In genomic region chr10:36188461-36188860, GRCh38 we compare ENCODE assay signal across 19 cellular contexts.
A peak's percentile ranks its signal among the peaks of the same experiment; 100 is the strongest.
DNase-seq lines count a peak whose midpoint lies in the region; ATAC-seq and TF ChIP-seq lines count a peak whose summit lies in the region.
"Had no signal": no experiment of that assay in that cellular context is flagged by ENCODE, and none has a peak within 500 bp of the region (broad histone marks: within the 10 kb centered on the region; RNA-seq: fewer than 3 reads in every experiment).

No MANE protein-coding gene starts in this region.

- H3K27me3 Mint-ChIP-seq in nephron (ENCODE audit: low read depth), result peaks cover 3% of the 10 kb centered on the region
- no peaks in the 10 kb centered on the region for H3K27me3 Mint-ChIP-seq in natural killer cell (ENCODE audit: low read depth in 2 of 2)
- H3K27me3 Mint-ChIP-seq: activated CD4-positive, alpha-beta memory T cell treated with anti-CD3 and anti-CD28 coated beads, Interleukin-2, amount 10 ng/mL, durations not matched to agents 7 days and 5 days; activated naive CD8-positive, alpha-beta T cell; stimulated activated naive CD8-positive, alpha-beta T cell treated with anti-CD3 and anti-CD28 coated beads, Interleukin-15, Interleukin-2, amounts not matched to agents 100 ng/mL and 50 ng/mL, for 24 hours had no signal

- H3K4me1 Mint-ChIP-seq in nephron, result peaks cover 41% of the 10 kb centered on the region
- H3K4me1 Mint-ChIP-seq in natural killer cell, result no peaks in the 10 kb centered on the region
- H3K4me1 Mint-ChIP-seq: activated CD4-positive, alpha-beta memory T cell treated with anti-CD3 and anti-CD28 coated beads, Interleukin-2, amount 10 ng/mL, durations not matched to agents 7 days and 5 days had no signal

- H3K9me3 Mint-ChIP-seq in nephron (peaks cover 36% of the 10 kb centered on the region), natural killer cell (peaks cover 16 to 18% of the 10 kb centered on the region in 2 donors)

- TF ChIP-seq CTCF in cardiac fibroblast (IDR thresholded peaks at IDR 0.05; ENCODE audit: low read depth, low read length) (no peak), nephron (IDR thresholded peaks at IDR 0.05; ENCODE audit: unreplicated experiment in 3 of 3) (no peak), natural killer cell (IDR thresholded peaks at IDR 0.05) (no peak)

- no peak overlapping the region for H3K4me3 ChIP-seq in cardiac fibroblast (replicated peaks in 1 of 2; ENCODE audit: low read depth in 2 of 2, low read length in 2 of 2)
- H3K4me3 ChIP-seq: uterus had no signal

- DNase-seq in Right ventricle myocardium superior (no peak), cardiac septum (ENCODE audit: low spot score) (no peak), cardiac fibroblast (ENCODE audit: low read depth in 2 of 2) (peak; percentile 26 to 34), NCI-H2227 (lab: John Stamatoyannopoulos, UW; ENCODE audit: unreplicated experiment) (no peak), natural killer cell (no peak)
- DNase-seq: activated CD4-positive, alpha-beta memory T cell treated with anti-CD3 and anti-CD28 coated beads, Interleukin-2, amount 10 ng/mL, durations not matched to agents 7 days and 5 days; activated T-cell treated with anti-CD3 and anti-CD28 coated beads, Interleukin-2, amount 50 U/mL, for 4 hours; caudate nucleus; CD8-positive, alpha-beta T cell; effector CD4-positive, alpha-beta T cell; NCI-H524; posterior cingulate gyrus; stimulated activated CD4-positive, alpha-beta T cell treated with anti-CD3 and anti-CD28 coated beads, Interleukin-15, amount 100 ng/mL, for 24 hours had no signal

- H3K27ac Mint-ChIP-seq in nephron (peak overlapping the region; percentile 73 to 89 (median 87)), natural killer cell (no peak overlapping the region)
- H3K27ac Mint-ChIP-seq: activated CD4-positive, alpha-beta memory T cell treated with anti-CD3 and anti-CD28 coated beads, Interleukin-2, amount 10 ng/mL, durations not matched to agents 7 days and 5 days; activated naive CD8-positive, alpha-beta T cell; CD8-positive, alpha-beta T cell; stimulated activated naive CD8-positive, alpha-beta T cell treated with anti-CD3 and anti-CD28 coated beads, Interleukin-15, Interleukin-2, amounts not matched to agents 100 ng/mL and 50 ng/mL, for 24 hours had no signal

- H3K36me3 Mint-ChIP-seq in nephron (ENCODE audit: low read depth) (peaks cover 20% of the 10 kb centered on the region), natural killer cell (no peaks in the 10 kb centered on the region)
- H3K36me3 Mint-ChIP-seq: CD8-positive, alpha-beta T cell had no signal

- ATAC-seq in Right ventricle myocardium superior (ENCODE audit: poor library complexity), result peak; percentile 47
- ATAC-seq in GM19324 (IDR thresholded peaks at IDR 0.05; ENCODE audit: low FRiP score, unreplicated experiment), result no peak
- ATAC-seq in HG03175 (IDR thresholded peaks at IDR 0.05; ENCODE audit: unreplicated experiment), result no peak
- no peak for ATAC-seq in natural killer cell
- ATAC-seq: activated T-cell treated with anti-CD3 and anti-CD28 coated beads, Interleukin-2, amount 50 U/mL, for 4 hours; CD8-positive, alpha-beta T cell had no signal

- H3K4me3 Mint-ChIP-seq in nephron (no peak overlapping the region), natural killer cell (no peak overlapping the region)
- H3K4me3 Mint-ChIP-seq: activated CD4-positive, alpha-beta memory T cell treated with anti-CD3 and anti-CD28 coated beads, Interleukin-2, amount 10 ng/mL, durations not matched to agents 7 days and 5 days; activated naive CD8-positive, alpha-beta T cell; activated T-cell treated with anti-CD3 and anti-CD28 coated beads, Interleukin-2, amount 50 U/mL, for 4 hours; CD8-positive, alpha-beta T cell; stimulated activated naive CD8-positive, alpha-beta T cell treated with anti-CD3 and anti-CD28 coated beads, Interleukin-15, Interleukin-2, amounts not matched to agents 100 ng/mL and 50 ng/mL, for 24 hours had no signal

- intact Hi-C loops in Right ventricle myocardium superior (cut with DNase I), result no loop called here
- intact Hi-C loops in cardiac septum (cut with DNase I), result no loop called here
- intact Hi-C loops in natural killer cell (cut with micrococcal nuclease), result no loop called here

Comparison
In these comparisons a context has a peak if more than half of its experiments do, and no peak if none do; other contexts are left out.
1. DNase-seq: peak in cardiac fibroblast (2 of 2); none in Right ventricle myocardium superior (single experiment), cardiac septum (single experiment), NCI-H2227 (single experiment) and natural killer cell (single experiment).
2. H3K27ac Mint-ChIP-seq: peak in nephron (3 of 3); none in natural killer cell (0 of 2).